18 cellular contexts compared by ENCODE assay signal in the genomic region with DNA sequence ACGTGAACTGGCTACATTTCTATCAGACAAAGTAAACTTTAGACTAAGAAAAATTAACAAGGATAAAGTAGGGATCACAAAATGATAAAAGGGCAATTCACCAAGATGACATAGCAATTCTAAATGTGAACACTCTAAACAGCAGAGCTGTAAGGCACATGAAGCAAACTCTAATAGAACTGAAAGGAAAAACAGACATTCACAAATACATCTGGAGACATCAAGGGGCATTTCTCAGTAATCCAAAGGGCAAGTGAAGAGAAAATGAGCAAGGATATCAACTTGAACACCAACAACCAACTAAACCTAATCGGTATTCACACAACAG. TPM values are rescaled to one million over a fixed set of nuclear protein-coding genes. Genes with fewer than 3 reads are reported as not detected.
DNase-seq lines count a peak whose midpoint lies in the region; ATAC-seq and TF ChIP-seq lines count a peak whose summit lies in the region.
"Had no signal": no experiment of that assay in that cellular context is flagged by ENCODE, and none has a peak within 500 bp of the region (broad histone marks: within the 10 kb centered on the region; RNA-seq: fewer than 3 reads in every experiment).

No MANE protein-coding gene starts in this region.

- peak overlapping the region; percentile 33 to 73 (median 61); a peak in 20 of 22 replicates for H3K27ac ChIP-seq in BLaER1 treated with 17β-estradiol and CSF1 and Interleukin-3, amounts not matched to agents 10 nM and 100 nM
- H3K27ac ChIP-seq in SJCRH30 = no peak overlapping the region
- H3K27ac ChIP-seq: hepatocyte had no signal

- TF ChIP-seq CTCF in HFFc6 (IDR thresholded peaks at IDR 0.05) = no peak
- no peak for TF ChIP-seq CTCF in mesothelial cell of epicardium (IDR thresholded peaks at IDR 0.05; ENCODE audit: unreplicated experiment)

- DNase-seq in HFFc6 (no peak), mesothelial cell of epicardium (ENCODE audit: low spot score in 2 of 2, unreplicated experiment in 2 of 2) (no peak), SJCRH30 (no peak), kidney glomerular epithelial cell (lab: John Stamatoyannopoulos, UW) (no peak), left lobe of liver (ENCODE audit: low spot score) (no peak), MV-4-11 (lab: John Stamatoyannopoulos, UW) (no peak)
- DNase-seq in central memory CD8-positive, alpha-beta T cell (ENCODE audit: low spot score in 2 of 2) = no peak
- DNase-seq: activated CD8-positive, alpha-beta T cell treated with anti-CD3 and anti-CD28 coated beads, Interleukin-2, amount 10 ng/mL, durations not matched to agents 7 days and 5 days; aorta; cortex of kidney; NCI-H2107; NCI-H526 treated with DMSO at 0.1 percent for 48 hours; stimulated activated CD4-positive, alpha-beta T cell treated with anti-CD3 and anti-CD28 coated beads, Interleukin-12 subunit alpha, Interleukin-12 subunit beta, amount 100 ng/mL, for 4 hours; stimulated activated naive CD8-positive, alpha-beta T cell treated with anti-CD3 and anti-CD28 coated beads, Interleukin-15, Interleukin-2, amounts not matched to agents 100 U/mL and 50 U/mL, for 24 hours; SW 1271 had no signal

- H3K36me3 ChIP-seq in BLaER1 treated with 17β-estradiol and CSF1 and Interleukin-3, amounts not matched to agents 10 nM and 100 nM = peaks cover 5 to 58% (median 39%) of the 10 kb centered on the region in 11 experiments; a peak in 21 of 22 replicates
- no peaks in the 10 kb centered on the region; the same call in 1 of the 2 replicates for H3K36me3 ChIP-seq in SJCRH30

- H3K27me3 Mint-ChIP-seq in HFFc6 (ENCODE audit: insufficient read depth) (no peaks in the 10 kb centered on the region), mesothelial cell of epicardium (ENCODE audit: low read depth) (no peaks in the 10 kb centered on the region)
- H3K27me3 Mint-ChIP-seq in central memory CD8-positive, alpha-beta T cell = no peaks in the 10 kb centered on the region
- H3K27me3 Mint-ChIP-seq: progenitor cell of endocrine pancreas had no signal

- peak overlapping the region; percentile 67 for H3K4me3 Mint-ChIP-seq in HFFc6
- H3K4me3 Mint-ChIP-seq in central memory CD8-positive, alpha-beta T cell = no peak overlapping the region
- no peak overlapping the region for H3K4me3 Mint-ChIP-seq in mesothelial cell of epicardium
- H3K4me3 Mint-ChIP-seq: activated CD8-positive, alpha-beta T cell treated with anti-CD3 and anti-CD28 coated beads, Interleukin-2, amount 10 ng/mL, durations not matched to agents 7 days and 5 days had no signal

- H3K9me3 ChIP-seq in BLaER1 treated with 17β-estradiol and CSF1 and Interleukin-3, amounts not matched to agents 10 nM and 100 nM (replicated peaks in 1 of 11) = peaks cover 5 to 38% (median 34%) of the 10 kb centered on the region in 11 experiments; a peak in 21 of 22 replicates
- peaks cover 6% of the 10 kb centered on the region; the same call in 1 of the 2 replicates for H3K9me3 ChIP-seq in SJCRH30 (replicated peaks)

- H3K27ac Mint-ChIP-seq in HFFc6 (peak overlapping the region; percentile 73), mesothelial cell of epicardium (peak overlapping the region; percentile 22)
- peak overlapping the region; percentile 67 for H3K27ac Mint-ChIP-seq in central memory CD8-positive, alpha-beta T cell (ENCODE audit: low read depth)
- H3K27ac Mint-ChIP-seq: activated CD8-positive, alpha-beta T cell treated with anti-CD3 and anti-CD28 coated beads, Interleukin-2, amount 10 ng/mL, durations not matched to agents 7 days and 5 days; progenitor cell of endocrine pancreas had no signal

- no peaks in the 10 kb centered on the region for H3K27me3 ChIP-seq in BLaER1 treated with 17β-estradiol and CSF1 and Interleukin-3, amounts not matched to agents 10 nM and 100 nM
- no peaks in the 10 kb centered on the region for H3K27me3 ChIP-seq in SJCRH30
- H3K27me3 ChIP-seq: hepatocyte had no signal

- H3K9ac ChIP-seq in BLaER1 treated with 17β-estradiol and CSF1 and Interleukin-3, amounts not matched to agents 10 nM and 100 nM = peak overlapping the region in 10 of 11 experiments; percentile 0 to 66 (median 42); a peak in 15 of 22 replicates

- H3K4me1 Mint-ChIP-seq in HFFc6 (ENCODE audit: low read depth) (peaks cover 49% of the 10 kb centered on the region), mesothelial cell of epicardium (peaks cover 14% of the 10 kb centered on the region)
- H3K4me1 Mint-ChIP-seq in central memory CD8-positive, alpha-beta T cell = peaks cover 67% of the 10 kb centered on the region

- peaks cover 6% of the 10 kb centered on the region; the same call in 1 of the 2 replicates for H3K9me3 Mint-ChIP-seq in HFFc6
- H3K9me3 Mint-ChIP-seq in central memory CD8-positive, alpha-beta T cell = no peaks in the 10 kb centered on the region
- peaks cover 18% of the 10 kb centered on the region for H3K9me3 Mint-ChIP-seq in mesothelial cell of epicardium

- peaks cover 33 to 88% (median 75%) of the 10 kb centered on the region in 11 experiments; a peak in 21 of 22 replicates for H4K20me1 ChIP-seq in BLaER1 treated with 17β-estradiol and CSF1 and Interleukin-3, amounts not matched to agents 10 nM and 100 nM

- peaks cover 27% of the 10 kb centered on the region for H3K36me3 Mint-ChIP-seq in HFFc6 (ENCODE audit: low read depth)
- no peaks in the 10 kb centered on the region for H3K36me3 Mint-ChIP-seq in central memory CD8-positive, alpha-beta T cell (ENCODE audit: insufficient read depth)
- H3K36me3 Mint-ChIP-seq in mesothelial cell of epicardium = peaks cover 16% of the 10 kb centered on the region

- peak overlapping the region; percentile 73 to 91 (median 86) for H3K4me2 ChIP-seq in BLaER1 treated with 17β-estradiol and CSF1 and Interleukin-3, amounts not matched to agents 10 nM and 100 nM
- H3K4me2 ChIP-seq: hepatocyte had no signal

- ATAC-seq in central memory CD8-positive, alpha-beta T cell (replicated peaks; ENCODE audit: extremely low read depth, poor library complexity, severe bottlenecking) = no peak
- no peak for ATAC-seq in left lobe of liver
- ATAC-seq: activated CD8-positive, alpha-beta T cell treated with anti-CD3 and anti-CD28 coated beads, Interleukin-2, amount 10 ng/mL, durations not matched to agents 7 days and 5 days had no signal

- peaks cover 33 to 53% (median 43%) of the 10 kb centered on the region in 10 experiments for H3K4me1 ChIP-seq in BLaER1 treated with 17β-estradiol and CSF1 and Interleukin-3, amounts not matched to agents 10 nM and 100 nM
- H3K4me1 ChIP-seq in SJCRH30 = no peaks in the 10 kb centered on the region

- H3K4me3 ChIP-seq in BLaER1 treated with 17β-estradiol and CSF1 and Interleukin-3, amounts not matched to agents 10 nM and 100 nM = peak overlapping the region in 3 of 10 experiments; percentile 4 to 27 (median 7); a peak in 1 of 20 replicates
- H3K4me3 ChIP-seq in SJCRH30 = no peak overlapping the region
- H3K4me3 ChIP-seq: hepatocyte had no signal

RNA-seq across cellular contexts. Expression of a gene that starts 12.7 kb away (rescaled TPM):
- 10 to 100 TPM; 16.5 to 28.5 (median 25.6) TPM for total RNA-seq in HFFc6 (2021; fragmentation: NEBNext Ultra II Directional; extraction: Animal tissue kit (Norgen Biotek cat#: 25700))
- total RNA-seq in mesothelial cell of epicardium = 30.2 to 37.4 TPM (median 30.6 TPM) in 3 replicates
- total RNA-seq in SJCRH30 (2014; rRNA removed; shearing (Covaris generic)) = 27.8 and 32.9 TPM in 2 replicates
- 18.8 TPM for total RNA-seq in left lobe of liver

Comparison
In these comparisons a context has a peak if more than half of its experiments do, and no peak if none do; other contexts are left out.
1. H3K27ac Mint-ChIP-seq: peak in every context shown above with its lines; median percentile 73 in HFFc6; 67 in central memory CD8-positive, alpha-beta T cell; 22 in mesothelial cell of epicardium.